ENCODE assay signal across 1 cellular context in genomic region chr12:4150355-4150754, GRCh38.
TF ChIP-seq lines count a peak whose summit lies in the region.

No MANE protein-coding gene starts in this region.

TF ChIP-seq in GM12878, 131 proteins besides CTCF, POLR2A, EP300 and RAD21:
- TF ChIP-seq ZNF217 (IDR thresholded peaks at IDR 0.05) (peak; percentile 74; the same call in 1 of the 2 replicates), MLLT1 (IDR thresholded peaks at IDR 0.05) (peak; percentile 42; the same call in 1 of the 2 replicates), IKZF2 (IDR thresholded peaks at IDR 0.05) (peak; percentile 26 to 33; a peak in 2 of 4 replicates), MTA2 (IDR thresholded peaks at IDR 0.05; ENCODE audit: low read depth) (peak; percentile 51; the same call in 1 of the 2 replicates), SMARCA5 (IDR thresholded peaks at IDR 0.05) (peak; percentile 69; the same call in 1 of the 2 replicates), NBN (IDR thresholded peaks at IDR 0.05) (0 out of 2 replicates have a peak, but pooled peaks have one; percentile 30), PKNOX1 (IDR thresholded peaks at IDR 0.05) (peak; percentile 44; the same call in 1 of the 2 replicates)
